Comparison of ENCODE assay signal across 9 cellular contexts in the genomic region with DNA sequence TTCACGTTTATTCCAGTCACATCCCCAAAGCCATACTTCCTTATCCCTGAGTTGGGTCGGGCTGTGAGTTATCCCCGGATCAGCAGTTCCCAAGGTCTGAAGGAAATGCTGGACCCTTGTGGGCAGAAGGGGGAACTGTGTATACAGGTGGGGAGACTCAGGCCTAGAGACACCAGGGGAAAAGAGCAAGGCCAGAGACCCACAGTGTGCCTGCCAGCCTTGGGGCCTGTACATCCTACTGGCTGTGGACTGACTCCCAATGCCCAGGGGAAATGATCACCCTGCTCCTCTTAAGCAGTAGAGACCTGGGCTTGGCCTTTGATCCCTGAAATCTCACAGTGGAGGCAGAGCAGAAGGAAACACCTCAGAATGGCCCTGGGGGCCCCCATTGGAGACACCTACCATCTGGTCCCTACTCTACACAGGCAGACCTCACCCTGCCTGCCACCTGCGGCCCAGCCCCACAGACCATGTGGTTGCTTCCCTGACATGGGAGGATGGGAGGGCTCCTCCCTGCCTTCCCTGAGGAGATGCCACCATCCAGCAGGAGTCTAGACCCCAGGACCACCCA. TPM values are rescaled to one million over a fixed set of nuclear protein-coding genes. Genes with fewer than 3 reads are reported as not detected.
DNase-seq lines count a peak whose midpoint lies in the region; ATAC-seq, FAIRE-seq and TF ChIP-seq lines count a peak whose summit lies in the region.
"Had no signal": no experiment of that assay in that cellular context is flagged by ENCODE, and none has a peak within 500 bp of the region (broad histone marks: within the 10 kb centered on the region; RNA-seq: fewer than 3 reads in every experiment).

No MANE protein-coding gene starts in this region.

- DNase-seq in CD14-positive monocyte (ENCODE audit: low spot score): peak; percentile 39
- no peak for DNase-seq in PC-3
- DNase-seq in epithelial cell of proximal tubule (ENCODE audit: low read depth): no peak
- peak in 4 of 6 donors; percentile 16 to 69 (median 34) for DNase-seq in pancreas
- no peak for DNase-seq in GM03348 (ENCODE audit: low spot score)
- DNase-seq in OCI-LY7 (ENCODE audit: low spot score): no peak

- H2AFZ ChIP-seq in PC-3 (ENCODE audit: low read length): no peak overlapping the region
- H2AFZ ChIP-seq in OCI-LY7 (ENCODE audit: low read length): no peak overlapping the region

- H3K27ac Mint-ChIP-seq in CD14-positive monocyte: peak overlapping the region in 1 of 7 donors; percentile 18

- POLR2A ChIA-PET in PC-3 (lab: Charles Lee; ENCODE audit: unreplicated experiment): no interaction called here
- POLR2A ChIA-PET in OCI-LY7 (lab: Charles Lee): no interaction called here

- peaks cover 11% of the 10 kb centered on the region for H3K4me1 Mint-ChIP-seq in CD14-positive monocyte

- H3K4me1 ChIP-seq in PC-3 (ENCODE audit: insufficient read depth, low read length): peaks cover 4% of the 10 kb centered on the region; the same call in 1 of the 2 replicates
- peaks cover 0 to 7% (median 0%) of the 10 kb centered on the region in 3 donors for H3K4me1 ChIP-seq in pancreas
- H3K4me1 ChIP-seq in OCI-LY7 (ENCODE audit: insufficient read depth, low read length, poor library complexity, severe bottlenecking): peaks cover 5% of the 10 kb centered on the region

- no peaks in the 10 kb centered on the region for H3K79me2 ChIP-seq in PC-3 (ENCODE audit: low read length)
- no peaks in the 10 kb centered on the region for H3K79me2 ChIP-seq in OCI-LY7 (ENCODE audit: insufficient read depth, low read depth, low read length)

- no TSS peak for BruUV-seq in PC-3 (replicated peaks; lab: Mats Ljungman, UMichigan)
- BruUV-seq in OCI-LY7 (replicated peaks; lab: Mats Ljungman, UMichigan): no TSS peak

- H3K9me3 Mint-ChIP-seq in CD14-positive monocyte: peaks cover 0 to 1% (median 0%) of the 10 kb centered on the region in 7 donors

- H3K36me3 ChIP-seq in PC-3 (ENCODE audit: low read depth, low read length) (peaks cover 4% of the 10 kb centered on the region; the same call in 1 of the 2 replicates), pancreas (peaks cover 0 to 2% (median 0%) of the 10 kb centered on the region in 3 donors), OCI-LY7 (ENCODE audit: insufficient read depth, low read length) (no peaks in the 10 kb centered on the region)

- H3K9me3 ChIP-seq in PC-3 (ENCODE audit: low read length) (no peaks in the 10 kb centered on the region), pancreas (no peaks in the 10 kb centered on the region), OCI-LY7 (ENCODE audit: low read length) (no peaks in the 10 kb centered on the region)

- H3K27ac ChIP-seq in PC-3 (ENCODE audit: low read length) (no peak overlapping the region), pancreas (peak overlapping the region in 3 of 4 donors; percentile 81 to 91 (median 82)), OCI-LY7 (ENCODE audit: low read depth, low read length, poor library complexity, severe bottlenecking) (no peak overlapping the region)

- TF ChIP-seq CTCF in CD14-positive monocyte (IDR thresholded peaks at IDR 0.05): no peak
- TF ChIP-seq CTCF in PC-3 (conservative IDR thresholded peaks at IDR 0.05; ENCODE audit: low read depth, low read length): no peak
- no peak for TF ChIP-seq CTCF in epithelial cell of proximal tubule (conservative IDR thresholded peaks at IDR 0.05; ENCODE audit: low read depth, low read length)
- TF ChIP-seq CTCF in pancreas (IDR thresholded peaks at IDR 0.05): no peak
- TF ChIP-seq CTCF in OCI-LY7 (conservative IDR thresholded peaks at IDR 0.05; ENCODE audit: low read length): no peak

- FAIRE-seq in pancreas (lab: Jason Lieb, UNC): no peak
- FAIRE-seq: GM12878 had no signal

- ATAC-seq in PC-3 (no peak), pancreas (peak in 1 of 4 donors; percentile 3), GM21576 (IDR thresholded peaks at IDR 0.05; ENCODE audit: unreplicated experiment) (no peak), GM18498 (IDR thresholded peaks at IDR 0.05; ENCODE audit: unreplicated experiment) (no peak)
- ATAC-seq: GM12878 had no signal

- no peak overlapping the region for H3K4me3 ChIP-seq in PC-3 (ENCODE audit: low read length)
- H3K4me3 ChIP-seq in epithelial cell of proximal tubule (ENCODE audit: low read depth, low read length): peak overlapping the region; percentile 71
- H3K4me3 ChIP-seq in pancreas: peak overlapping the region in 3 of 4 donors; percentile 50 to 76 (median 63)
- H3K4me3 ChIP-seq in OCI-LY7 (ENCODE audit: low read depth, low read length, poor library complexity, severe bottlenecking): no peak overlapping the region
- H3K4me3 ChIP-seq: GM12878 had no signal

- H3K27me3 Mint-ChIP-seq in CD14-positive monocyte (ENCODE audit: low read depth in 3 of 3): peaks cover 5 to 20% (median 14%) of the 10 kb centered on the region in 3 donors

- 31 to 47% methylated on average over 4 of the region's 4 CpGs for WGBS in pancreas, 2 donors

- no peaks in the 10 kb centered on the region for H3F3A ChIP-seq in PC-3 (ENCODE audit: low read length, unreplicated experiment)

- intact Hi-C loops in CD14-positive monocyte (cut with micrococcal nuclease): loop anchor here (5.0 to 10.0 kb wide), 3 partner anchors 126 to 169 kb away; no protein-coding TSS in a partner anchor
- intact Hi-C loops in PC-3 (cut with micrococcal nuclease): no loop called here
- intact Hi-C loops in pancreas (cut with DNase I): loop anchor here in 1 of 3 donors (5.0 kb wide), 1 partner anchor 41 kb away; no protein-coding TSS in a partner anchor
- intact Hi-C loops in OCI-LY7 (cut with micrococcal nuclease; ENCODE audit: unreplicated experiment): loop anchor here (5.0 kb wide), 1 partner anchor 41 kb away; no protein-coding TSS in a partner anchor

- H3K27me3 ChIP-seq in PC-3 (ENCODE audit: low read length): no peaks in the 10 kb centered on the region
- H3K27me3 ChIP-seq in pancreas: no peaks in the 10 kb centered on the region

- H3K4me2 ChIP-seq in PC-3 (ENCODE audit: low read length) (0 out of 2 replicates have a peak overlapping the region, but pooled peaks have one; percentile 84), OCI-LY7 (ENCODE audit: low read length) (no peak overlapping the region)

- H4K20me1 ChIP-seq in PC-3 (ENCODE audit: low read length) (no peaks in the 10 kb centered on the region), OCI-LY7 (ENCODE audit: insufficient read depth, low read length) (no peaks in the 10 kb centered on the region)

- no peak overlapping the region for H3K4me3 Mint-ChIP-seq in CD14-positive monocyte

- H3K36me3 Mint-ChIP-seq in CD14-positive monocyte: peaks cover 5 to 9% of the 10 kb centered on the region in 2 donors

- H3K9me2 ChIP-seq in PC-3 (replicated peaks; ENCODE audit: low read length): no peaks in the 10 kb centered on the region
- no peaks in the 10 kb centered on the region for H3K9me2 ChIP-seq in OCI-LY7 (ENCODE audit: insufficient read depth, low read length)

- no peak overlapping the region for H3K9ac ChIP-seq in PC-3 (ENCODE audit: low read length)

- CTCF ChIA-PET in PC-3 (lab: Charles Lee): no interaction called here
- CTCF ChIA-PET in OCI-LY7 (lab: Charles Lee; ENCODE audit: unreplicated experiment): no interaction called here

RNA-seq across cellular contexts. Expression of a gene that starts 1.3 kb away (rescaled TPM):
- 1 to 10 TPM; 3.4 to 7.6 TPM for polyA plus RNA-seq in CD14-positive monocyte
- 36.8 and 56.7 TPM in 2 replicates for total RNA-seq in PC-3 (2014; rRNA removed)
- 18.9 and 56.3 TPM in 2 replicates for total RNA-seq in epithelial cell of proximal tubule
- 10 to 100 TPM; 46.1 to 62.4 (median 54.4) TPM for total RNA-seq in pancreas
- 100 to 1,000 TPM; 118 TPM for polyA plus RNA-seq in pancreas
- 1.4 TPM in 1 of 2 replicates, not detected in the other for total RNA-seq in OCI-LY7 (2014; rRNA removed; shearing (Covaris generic))
- total RNA-seq in OCI-LY7 (2022): 0.55 and 1.8 TPM in 2 replicates

RNA-seq across cellular contexts. Expression of a gene that starts 16.7 kb away (rescaled TPM):
- polyA plus RNA-seq in CD14-positive monocyte (not detected), pancreas (10 to 100 TPM; 23.0 to 25.0 TPM)
- total RNA-seq in PC-3 (2014; rRNA removed) (2.1 and 3.1 TPM in 2 replicates), epithelial cell of proximal tubule (1.2 and 3.0 TPM in 2 replicates), pancreas (10 to 100 TPM in 2 of 6 donors, 1 to 10 TPM in 4; 4.5 to 12.7 (median 8.2) TPM), OCI-LY7 (2022) (7.0 and 7.5 TPM in 2 replicates)
- not detected in 2 replicates for total RNA-seq in OCI-LY7 (2014; rRNA removed; shearing (Covaris generic))

RNA-seq across cellular contexts. Expression of a gene that starts 25.0 kb away (rescaled TPM):
- under 1 TPM; 0.87 to 0.88 TPM for polyA plus RNA-seq in CD14-positive monocyte
- total RNA-seq in PC-3 (2014; rRNA removed): 145 and 167 TPM in 2 replicates
- total RNA-seq in epithelial cell of proximal tubule: 138 and 166 TPM in 2 replicates
- total RNA-seq in pancreas: 10 to 100 TPM; 25.5 to 51.2 (median 37.7) TPM
- 10 to 100 TPM; 68.1 to 77.4 TPM for polyA plus RNA-seq in pancreas
- 13.5 and 16.9 TPM in 2 replicates for total RNA-seq in OCI-LY7 (2014; rRNA removed; shearing (Covaris generic))
- total RNA-seq in OCI-LY7 (2022): 35.4 and 50.8 TPM in 2 replicates

RNA-seq across cellular contexts. Expression of a gene that starts 34.2 kb away (rescaled TPM):
- not detected for polyA plus RNA-seq in CD14-positive monocyte
- not detected in 2 replicates for total RNA-seq in PC-3 (2014; rRNA removed)
- 2.0 TPM in 1 of 2 replicates, not detected in the other for total RNA-seq in epithelial cell of proximal tubule
- not detected for total RNA-seq in pancreas
- under 1 TPM in 1 of 2 donors, not detected in 1; 0.02 TPM for polyA plus RNA-seq in pancreas
- not detected in 2 replicates for total RNA-seq in OCI-LY7 (2014; rRNA removed; shearing (Covaris generic))
- not detected in 2 replicates for total RNA-seq in OCI-LY7 (2022)
- total RNA-seq: GM12878 had no signal

RNA-seq across cellular contexts. Expression of a gene that starts 53.9 kb away (rescaled TPM):
- polyA plus RNA-seq in CD14-positive monocyte (10 to 100 TPM; 26.1 to 26.5 TPM), pancreas (10 to 100 TPM in 1 of 2 donors, 1 to 10 TPM in 1; 9.4 to 18.9 TPM)
- total RNA-seq in PC-3 (2014; rRNA removed) (15.3 and 15.8 TPM in 2 replicates), epithelial cell of proximal tubule (19.7 and 21.8 TPM in 2 replicates), pancreas (10 to 100 TPM in 5 of 6 donors, 1 to 10 TPM in 1; 9.5 to 19.6 (median 14.0) TPM), OCI-LY7 (2022) (17.1 and 19.5 TPM in 2 replicates)
- 14.3 and 17.7 TPM in 2 replicates for total RNA-seq in OCI-LY7 (2014; rRNA removed; shearing (Covaris generic))

Comparison
In these comparisons a context has a peak if more than half of its experiments do, and no peak if none do; other contexts are left out.
1. DNase-seq: peak in CD14-positive monocyte (single experiment) and pancreas (4 of 6); none in PC-3 (single experiment), epithelial cell of proximal tubule (single experiment), GM03348 (single experiment) and OCI-LY7 (single experiment).
2. H3K27ac ChIP-seq: peak in pancreas (3 of 4); none in PC-3 (single experiment) and OCI-LY7 (single experiment).
3. H3K4me3 ChIP-seq: peak in epithelial cell of proximal tubule (single experiment) and pancreas (3 of 4); none in PC-3 (single experiment) and OCI-LY7 (single experiment).